1 cellular context compared by ENCODE assay signal in genomic region chr3:146882206-146882605, GRCh38.
TF ChIP-seq lines count a peak whose summit lies in the region.

No MANE protein-coding gene starts in this region.

TF ChIP-seq in SK-N-SH treated with all-trans-retinoic acid at 6 μM for 48 hours, 23 proteins besides CTCF, POLR2A, EP300 and RAD21 (continued from another document):
- TF ChIP-seq CSDC2 (CRISPR knock-in tag; IDR thresholded peaks at IDR 0.05) (no peak), ESRRG (CRISPR knock-in tag; IDR thresholded peaks at IDR 0.05) (no peak), BACH2 (CRISPR knock-in tag; IDR thresholded peaks at IDR 0.05; ENCODE audit: borderline replicate concordance) (no peak), ZNF8 (CRISPR knock-in tag; IDR thresholded peaks at IDR 0.05) (no peak), ZNF70 (CRISPR knock-in tag; IDR thresholded peaks at IDR 0.05) (no peak), GLIS3 (CRISPR knock-in tag; IDR thresholded peaks at IDR 0.05) (no peak), ZNF565 (CRISPR knock-in tag; conservative IDR thresholded peaks at IDR 0.05; ENCODE audit: low read depth) (no peak), SNAI2 (CRISPR knock-in tag; IDR thresholded peaks at IDR 0.05) (no peak), CREB5 (CRISPR knock-in tag; IDR thresholded peaks at IDR 0.05; ENCODE audit: low read depth) (no peak), RARB (CRISPR knock-in tag; IDR thresholded peaks at IDR 0.05) (no peak), ZFP3 (CRISPR knock-in tag; IDR thresholded peaks at IDR 0.05) (no peak), POU6F1 (CRISPR knock-in tag; IDR thresholded peaks at IDR 0.05; ENCODE audit: borderline replicate concordance, low read depth) (no peak), PATZ1 (CRISPR knock-in tag; IDR thresholded peaks at IDR 0.05; ENCODE audit: borderline replicate concordance) (no peak), ZC3H10 (CRISPR knock-in tag; IDR thresholded peaks at IDR 0.05) (no peak), OSR1 (CRISPR knock-in tag; IDR thresholded peaks at IDR 0.05) (no peak)
